31 cellular contexts compared by ENCODE assay signal in the genomic region with DNA sequence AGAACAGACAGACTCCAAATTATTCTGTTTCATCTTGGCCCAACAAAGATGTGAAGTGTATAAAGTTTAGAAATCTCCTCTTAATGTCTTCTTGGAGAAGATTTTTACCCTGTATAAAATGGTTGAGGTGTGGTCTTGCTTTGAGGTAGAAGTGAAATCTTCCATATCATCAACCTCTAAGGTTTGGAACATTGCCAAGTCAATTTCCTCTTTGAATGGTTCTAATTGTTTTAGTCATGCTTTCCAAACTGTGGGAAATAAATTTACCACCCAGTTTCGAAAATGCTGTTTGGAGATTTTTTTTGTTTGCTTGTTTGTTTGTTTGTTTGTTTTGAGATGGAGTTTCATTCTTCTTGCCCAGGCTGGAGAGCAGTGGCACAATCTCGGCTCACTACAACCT.
"Had no signal": no experiment of that assay in that cellular context is flagged by ENCODE, and none has a peak within 500 bp of the region (broad histone marks: within the 10 kb centered on the region; RNA-seq: fewer than 3 reads in every experiment).

No MANE protein-coding gene starts in this region.

- H3K9me3 ChIP-seq: body of pancreas, colonic mucosa, esophagus squamous epithelium, heart right ventricle, lower lobe of right lung, mucosa of descending colon, suprapubic skin, tibial artery, upper lobe of right lung had no signal

- H3K4me1 ChIP-seq: body of pancreas, colonic mucosa, esophagus squamous epithelium, heart right ventricle, lower lobe of right lung, suprapubic skin, upper lobe of right lung had no signal

- H3K27ac ChIP-seq: body of pancreas, cardiac muscle cell, colonic mucosa, epithelial cell of prostate, esophagus squamous epithelium, heart right ventricle, lower lobe of right lung, suprapubic skin, tibial artery, upper lobe of right lung, VCaP had no signal

- DNase-seq: activated CD4-positive, alpha-beta T cell treated with anti-CD3 and anti-CD28 coated beads for 4 hours; activated CD4-positive, alpha-beta T cell treated with anti-CD3 and anti-CD28 coated beads, Interleukin-2, amount 50 U/mL, for 4 hours; activated CD8-positive, alpha-beta memory T cell treated with anti-CD3 and anti-CD28 coated beads for 24 hours; activated effector memory CD4-positive, alpha-beta T cell treated with Interleukin-2 at 50 U/mL for 16 hours; activated naive CD4-positive, alpha-beta T cell treated with Interleukin-2 at 50 U/mL for 16 hours; aorta; body of pancreas; cerebellar nuclear complex; colonic mucosa; effector CD8-positive, alpha-beta T cell; esophagus squamous epithelium; foreskin melanocyte; heart right ventricle; kidney glomerular epithelial cell; lower lobe of right lung; mucosa of descending colon; right cardiac atrium; stimulated activated CD4-positive, alpha-beta T cell treated with anti-CD3 and anti-CD28 coated beads, Interleukin-15, amount 100 ng/mL, for 24 hours; stimulated activated CD4-positive, alpha-beta T cell treated with anti-CD3 and anti-CD28 coated beads, Interleukin-2, amount 100 ng/mL, for 24 hours; stimulated activated naive B cell treated with anti-CD40 and anti-IgM and Interleukin-4, amounts not matched to agents 10 μg/mL and 1 μg/mL and 100 μg/mL, for 72 hours; T1000; tibial artery; upper lobe of right lung had no signal

- H3K36me3 Mint-ChIP-seq: activated naive CD8-positive, alpha-beta T cell; natural killer cell treated with Interleukin-12 subunit alpha and Interleukin-12 subunit beta and Interleukin-15 and Interleukin-18, amount 100 ng/mL, for 72 hours; stimulated activated naive B cell treated with anti-CD40 and anti-IgM and Interleukin-4, amounts not matched to agents 10 μg/mL and 1 μg/mL and 100 μg/mL, for 72 hours had no signal

- H3K36me3 ChIP-seq: cardiac muscle cell, colonic mucosa, esophagus squamous epithelium, heart right ventricle, lower lobe of right lung, suprapubic skin, tibial artery, upper lobe of right lung had no signal

- ATAC-seq: body of pancreas; heart right ventricle; left lobe of liver; lower lobe of right lung; mucosa of descending colon; natural killer cell treated with Interleukin-12 subunit alpha and Interleukin-12 subunit beta and Interleukin-15 and Interleukin-18, amount 100 ng/mL, for 72 hours; right cardiac atrium; stimulated activated naive B cell treated with anti-CD40 and anti-IgM and Interleukin-4, amounts not matched to agents 10 μg/mL and 1 μg/mL and 100 μg/mL, for 72 hours; upper lobe of right lung had no signal

- H3K27ac Mint-ChIP-seq: activated naive CD8-positive, alpha-beta T cell; natural killer cell treated with Interleukin-12 subunit alpha and Interleukin-12 subunit beta and Interleukin-15 and Interleukin-18, amount 100 ng/mL, for 72 hours; stimulated activated naive B cell treated with anti-CD40 and anti-IgM and Interleukin-4, amounts not matched to agents 10 μg/mL and 1 μg/mL and 100 μg/mL, for 72 hours had no signal

- FAIRE-seq: endometrium had no signal

- H3K4me3 ChIP-seq: body of pancreas, cardiac muscle cell, colonic mucosa, esophagus squamous epithelium, heart right ventricle, lower lobe of right lung, mucosa of descending colon, suprapubic skin, tibial artery, upper lobe of right lung had no signal

- H3K4me1 Mint-ChIP-seq: stimulated activated naive B cell treated with anti-CD40 and anti-IgM and Interleukin-4, amounts not matched to agents 10 μg/mL and 1 μg/mL and 100 μg/mL, for 72 hours had no signal

- H3K4me3 Mint-ChIP-seq: activated naive CD8-positive, alpha-beta T cell; natural killer cell treated with Interleukin-12 subunit alpha and Interleukin-12 subunit beta and Interleukin-15 and Interleukin-18, amount 100 ng/mL, for 72 hours; stimulated activated naive B cell treated with anti-CD40 and anti-IgM and Interleukin-4, amounts not matched to agents 10 μg/mL and 1 μg/mL and 100 μg/mL, for 72 hours had no signal

- H3K27me3 Mint-ChIP-seq: natural killer cell treated with Interleukin-12 subunit alpha and Interleukin-12 subunit beta and Interleukin-15 and Interleukin-18, amount 100 ng/mL, for 72 hours; stimulated activated naive B cell treated with anti-CD40 and anti-IgM and Interleukin-4, amounts not matched to agents 10 μg/mL and 1 μg/mL and 100 μg/mL, for 72 hours had no signal

- H3K27me3 ChIP-seq: body of pancreas, cardiac muscle cell, colonic mucosa, esophagus squamous epithelium, heart right ventricle, suprapubic skin, tibial artery, upper lobe of right lung had no signal
